Comparison of ENCODE assay signal across 16 cellular contexts in the genomic region with DNA sequence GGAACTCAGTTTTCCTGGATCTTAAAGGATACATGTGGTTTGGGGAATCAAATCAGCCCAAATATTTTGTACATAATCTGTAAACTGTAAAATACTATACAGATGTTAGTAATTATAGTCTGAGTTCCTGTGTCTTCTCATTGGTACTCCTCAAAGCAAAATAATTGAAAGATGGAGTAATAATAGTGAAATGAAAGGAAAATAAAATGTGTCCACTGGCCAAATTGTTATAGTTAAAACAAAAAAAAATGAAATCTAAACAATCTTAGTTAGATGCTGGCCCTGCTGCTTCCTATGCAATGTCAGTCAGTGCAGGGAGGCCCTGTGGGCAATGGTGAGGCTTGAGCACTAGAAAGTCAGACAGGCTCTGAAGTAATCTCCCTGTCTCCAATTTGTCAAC.
DNase-seq lines count a peak whose midpoint lies in the region; ATAC-seq and TF ChIP-seq lines count a peak whose summit lies in the region.
"Had no signal": no experiment of that assay in that cellular context is flagged by ENCODE, and none has a peak within 500 bp of the region (broad histone marks: within the 10 kb centered on the region; RNA-seq: fewer than 3 reads in every experiment).

No MANE protein-coding gene starts in this region.

- TF ChIP-seq CTCF in glutamatergic neuron (IDR thresholded peaks at IDR 0.05; ENCODE audit: partially characterized antibody, unreplicated experiment): no peak
- no peak for TF ChIP-seq CTCF in CD4-positive, alpha-beta T cell (IDR thresholded peaks at IDR 0.05)

- peak overlapping the region; percentile 45 for H3K4me3 ChIP-seq in SK-N-MC
- no peak overlapping the region for H3K4me3 ChIP-seq in adipocyte (ENCODE audit: low read length)
- H3K4me3 ChIP-seq: A549, GM23248 had no signal

- CTCF ChIA-PET in CD4-positive, alpha-beta T cell (lab: Charles Lee): no interaction called here

- no peaks in the 10 kb centered on the region for H3K27me3 ChIP-seq in adipocyte (replicated peaks; ENCODE audit: control insufficient read depth, insufficient read depth, low read length)
- peaks cover 1% of the 10 kb centered on the region for H3K27me3 ChIP-seq in CD4-positive, alpha-beta T cell (ENCODE audit: control insufficient read depth, insufficient read depth, low read length)

- no peaks in the 10 kb centered on the region for H3K4me1 Mint-ChIP-seq in glutamatergic neuron (ENCODE audit: low read depth, unreplicated experiment)
- no peaks in the 10 kb centered on the region for H3K4me1 Mint-ChIP-seq in CD4-positive, alpha-beta T cell (ENCODE audit: low read depth)

- H3K36me3 ChIP-seq in SK-N-MC (ENCODE audit: insufficient read depth, low read length) (no peaks in the 10 kb centered on the region), adipocyte (ENCODE audit: control insufficient read depth, insufficient read depth, low read length, severe bottlenecking) (no peaks in the 10 kb centered on the region)

- no peak overlapping the region for H3K27ac Mint-ChIP-seq in glutamatergic neuron (ENCODE audit: unreplicated experiment)
- H3K27ac Mint-ChIP-seq in CD4-positive, alpha-beta T cell: no peak overlapping the region
- H3K27ac Mint-ChIP-seq: CD8-positive, alpha-beta T cell had no signal

- H3K4me3 Mint-ChIP-seq in glutamatergic neuron (ENCODE audit: unreplicated experiment): no peak overlapping the region
- no peak overlapping the region for H3K4me3 Mint-ChIP-seq in CD4-positive, alpha-beta T cell
- H3K4me3 Mint-ChIP-seq: CD8-positive, alpha-beta T cell had no signal

- intact Hi-C loops in CD4-positive, alpha-beta T cell (cut with DNase I, micrococcal nuclease): no loop called here

- H3K27ac ChIP-seq in SK-N-MC: peak overlapping the region; percentile 95
- no peak overlapping the region for H3K27ac ChIP-seq in CD4-positive, alpha-beta T cell (ENCODE audit: low read depth, low read length)
- H3K27ac ChIP-seq: A549, GM23248 had no signal

- DNase-seq in SK-N-MC (ENCODE audit: low read depth, low spot score): no peak
- peak; percentile 15 for DNase-seq in adipocyte (ENCODE audit: low read depth)
- peak; percentile 57 for DNase-seq in fibroblast of gingiva (ENCODE audit: low read depth)
- no peak for DNase-seq in NCI-H526 treated with DMSO at 0.1 percent for 48 hours (lab: John Stamatoyannopoulos, UW)
- no peak for DNase-seq in glutamatergic neuron
- no peak for DNase-seq in CD4-positive, alpha-beta T cell
- DNase-seq: 8988T; C1 segment of cervical spinal cord; Caco-2; CD8-positive, alpha-beta T cell; DMS153; DND-41; GM23248; H7; HCEC 1CT had no signal

- 0 out of 2 replicates have a peak, but pooled peaks cover 2% of the 10 kb centered on the region for H3K9me3 ChIP-seq in SK-N-MC (ENCODE audit: low read depth, low read length)
- peaks cover 11% of the 10 kb centered on the region for H3K9me3 ChIP-seq in adipocyte (ENCODE audit: control insufficient read depth, low read length)
- H3K9me3 ChIP-seq in CD4-positive, alpha-beta T cell (ENCODE audit: control insufficient read depth, low read length): no peaks in the 10 kb centered on the region
- H3K9me3 ChIP-seq: Caco-2 had no signal

- no peaks in the 10 kb centered on the region for H3K36me3 Mint-ChIP-seq in glutamatergic neuron (ENCODE audit: unreplicated experiment)
- H3K36me3 Mint-ChIP-seq in CD4-positive, alpha-beta T cell (ENCODE audit: low read depth): no peaks in the 10 kb centered on the region
- H3K36me3 Mint-ChIP-seq: CD8-positive, alpha-beta T cell had no signal

- H3K9ac ChIP-seq in SK-N-MC (ENCODE audit: insufficient read length) (no peak overlapping the region), adipocyte (ENCODE audit: low read length) (no peak overlapping the region)
- H3K9ac ChIP-seq: GM23248 had no signal

- peaks cover 3% of the 10 kb centered on the region for H3K9me3 Mint-ChIP-seq in glutamatergic neuron (ENCODE audit: unreplicated experiment)
- H3K9me3 Mint-ChIP-seq in CD4-positive, alpha-beta T cell: no peaks in the 10 kb centered on the region

- no peak for ATAC-seq in CD4-positive, alpha-beta T cell (ENCODE audit: poor library complexity)
- ATAC-seq: A549; CD8-positive, alpha-beta T cell had no signal

- no peaks in the 10 kb centered on the region for H3K27me3 Mint-ChIP-seq in glutamatergic neuron (ENCODE audit: unreplicated experiment)
- H3K27me3 Mint-ChIP-seq in CD4-positive, alpha-beta T cell: no peaks in the 10 kb centered on the region

- H3K4me1 ChIP-seq in adipocyte (ENCODE audit: control insufficient read depth, insufficient read depth, low read length): peaks cover 6% of the 10 kb centered on the region
- H3K4me1 ChIP-seq: Caco-2 had no signal

- POLR2A ChIA-PET in CD4-positive, alpha-beta T cell (lab: Charles Lee): no interaction called here

Comparison
In these comparisons a context has a peak if more than half of its experiments do, and no peak if none do; other contexts are left out.
1. DNase-seq: peak in adipocyte (single experiment) and fibroblast of gingiva (single experiment); none in SK-N-MC (single experiment), NCI-H526 treated with DMSO at 0.1 percent for 48 hours (single experiment), glutamatergic neuron (single experiment) and CD4-positive, alpha-beta T cell (0 of 10).